16 cellular contexts compared by ENCODE assay signal in the genomic region with DNA sequence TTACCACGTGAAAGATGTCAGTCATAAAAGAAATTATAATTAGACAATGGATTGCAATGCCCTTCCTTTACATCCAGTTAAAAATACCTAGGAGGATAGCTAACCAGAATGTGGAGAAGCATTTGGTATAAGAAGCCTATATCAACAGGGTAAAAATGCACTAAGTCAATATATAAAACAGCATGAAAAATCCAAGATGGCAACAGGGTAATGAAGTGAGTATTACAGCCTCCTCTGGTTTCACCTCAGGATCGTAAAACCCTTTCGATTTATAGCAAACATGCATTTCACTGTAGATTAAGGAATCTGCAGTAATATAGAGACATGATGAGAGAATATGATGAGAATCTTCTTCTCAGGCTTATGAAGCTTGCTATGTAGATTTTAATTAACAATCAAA.
DNase-seq lines count a peak whose midpoint lies in the region; ATAC-seq and TF ChIP-seq lines count a peak whose summit lies in the region.
"Had no signal": no experiment of that assay in that cellular context is flagged by ENCODE, and none has a peak within 500 bp of the region (broad histone marks: within the 10 kb centered on the region; RNA-seq: fewer than 3 reads in every experiment).

No MANE protein-coding gene starts in this region.

- no peak for TF ChIP-seq CTCF in HEK293 (tag by site-specific recombination; IDR thresholded peaks at IDR 0.05)

- no peak overlapping the region for H3K27ac ChIP-seq in HEK293 (ENCODE audit: extremely low read depth, low read depth, low read length)
- peak overlapping the region; percentile 86; the same call in 1 of the 2 replicates for H3K27ac ChIP-seq in SK-N-MC

- H3K4me3 ChIP-seq in HEK293 (ENCODE audit: low read depth, low read length) (no peak overlapping the region), SK-N-MC (peak overlapping the region; percentile 38; the same call in 1 of the 2 replicates)

- H3K36me3 ChIP-seq in HEK293 (ENCODE audit: control insufficient read depth in 2 of 2, insufficient read depth in 1 of 2, low read length in 2 of 2) (no peaks in the 10 kb centered on the region), SK-N-MC (ENCODE audit: insufficient read depth, low read length) (no peaks in the 10 kb centered on the region; the same call in 1 of the 2 replicates)

- no peak overlapping the region for H3K9ac ChIP-seq in SK-N-MC (ENCODE audit: insufficient read length)

- DNase-seq in NCI-H69 (lab: John Stamatoyannopoulos, UW) (peak; percentile 35), SK-N-MC (ENCODE audit: low read depth, low spot score) (no peak), SW480 (ENCODE audit: low spot score) (no peak), glomerular visceral epithelial cell (ENCODE audit: extremely low spot score) (no peak)
- DNase-seq: C1 segment of cervical spinal cord; Calu3; CD4-positive, alpha-beta memory T cell; COR-L47; DMS53; DMS79 treated with DMSO at 0.1 percent for 48 hours; GF-D8; H7; HCEC 1CT had no signal

- CTCF ChIA-PET in HEK293 (lab: Yijun Ruan, JAX) = interaction anchor here (0.6 kb wide), 1 partner anchor 62 kb away, joined by 6 read pairs; no protein-coding TSS in a partner anchor

- H3K4me1 ChIP-seq in HEK293 (ENCODE audit: control insufficient read depth, insufficient read depth, low read length) = no peaks in the 10 kb centered on the region

- ATAC-seq in HG02642 (IDR thresholded peaks at IDR 0.05; ENCODE audit: poor library complexity, unreplicated experiment) = no peak
- ATAC-seq in HG02870 (IDR thresholded peaks at IDR 0.05; ENCODE audit: unreplicated experiment) = no peak

- H3K9me3 ChIP-seq in HEK293 (ENCODE audit: control insufficient read depth, insufficient read depth, low read depth, low read length) (no peaks in the 10 kb centered on the region), SK-N-MC (ENCODE audit: low read depth, low read length) (no peaks in the 10 kb centered on the region; the same call in 1 of the 2 replicates)

- POLR2A ChIA-PET in HEK293 (lab: Yijun Ruan, JAX) = no interaction called here

TF ChIP-seq in HEK293, 187 proteins besides CTCF, POLR2A, EP300 and RAD21:
- TF ChIP-seq ZNF830 (tag by site-specific recombination; IDR thresholded peaks at IDR 0.05; ENCODE audit: low read depth) (no peak), FEZF1 (tag by site-specific recombination; IDR thresholded peaks at IDR 0.05) (peak; percentile 73; the same call in 1 of the 2 replicates), SCRT2 (tag by site-specific recombination; IDR thresholded peaks at IDR 0.05) (peak; percentile 46), ZSCAN30 (tag by site-specific recombination; IDR thresholded peaks at IDR 0.05) (peak; percentile 76), SCRT1 (tag by site-specific recombination; IDR thresholded peaks at IDR 0.05; ENCODE audit: borderline replicate concordance) (peak; percentile 73; the same call in 1 of the 2 replicates), OSR2 (tag by site-specific recombination; IDR thresholded peaks at IDR 0.05) (peak; percentile 33; the same call in 1 of the 2 replicates), ZNF24 (tag by site-specific recombination; IDR thresholded peaks at IDR 0.05) (no peak), YY1 (tag by site-specific recombination; IDR thresholded peaks at IDR 0.05) (0 out of 2 replicates have a peak, but pooled peaks have one; percentile 57), ZNF610 (tag by site-specific recombination; IDR thresholded peaks at IDR 0.05; ENCODE audit: borderline replicate concordance) (0 out of 2 replicates have a peak, but pooled peaks have one; percentile 25), MZF1 (tag by site-specific recombination; IDR thresholded peaks at IDR 0.05; ENCODE audit: borderline replicate concordance) (peak; percentile 31; the same call in 1 of the 2 replicates), ZBTB21 (tag by site-specific recombination; IDR thresholded peaks at IDR 0.05) (no peak), ZFP37 (tag by site-specific recombination; IDR thresholded peaks at IDR 0.05) (no peak)
- TF ChIP-seq, protein P1, sequence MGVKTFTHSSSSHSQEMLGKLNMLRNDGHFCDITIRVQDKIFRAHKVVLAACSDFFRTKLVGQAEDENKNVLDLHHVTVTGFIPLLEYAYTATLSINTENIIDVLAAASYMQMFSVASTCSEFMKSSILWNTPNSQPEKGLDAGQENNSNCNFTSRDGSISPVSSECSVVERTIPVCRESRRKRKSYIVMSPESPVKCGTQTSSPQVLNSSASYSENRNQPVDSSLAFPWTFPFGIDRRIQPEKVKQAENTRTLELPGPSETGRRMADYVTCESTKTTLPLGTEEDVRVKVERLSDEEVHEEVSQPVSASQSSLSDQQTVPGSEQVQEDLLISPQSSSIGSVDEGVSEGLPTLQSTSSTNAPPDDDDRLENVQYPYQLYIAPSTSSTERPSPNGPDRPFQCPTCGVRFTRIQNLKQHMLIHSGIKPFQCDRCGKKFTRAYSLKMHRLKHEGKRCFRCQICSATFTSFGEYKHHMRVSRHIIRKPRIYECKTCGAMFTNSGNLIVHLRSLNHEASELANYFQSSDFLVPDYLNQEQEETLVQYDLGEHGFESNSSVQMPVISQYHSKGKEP (tag by site-specific recombination; IDR thresholded peaks at IDR 0.05) = peak; percentile 100
